In the genomic region with DNA sequence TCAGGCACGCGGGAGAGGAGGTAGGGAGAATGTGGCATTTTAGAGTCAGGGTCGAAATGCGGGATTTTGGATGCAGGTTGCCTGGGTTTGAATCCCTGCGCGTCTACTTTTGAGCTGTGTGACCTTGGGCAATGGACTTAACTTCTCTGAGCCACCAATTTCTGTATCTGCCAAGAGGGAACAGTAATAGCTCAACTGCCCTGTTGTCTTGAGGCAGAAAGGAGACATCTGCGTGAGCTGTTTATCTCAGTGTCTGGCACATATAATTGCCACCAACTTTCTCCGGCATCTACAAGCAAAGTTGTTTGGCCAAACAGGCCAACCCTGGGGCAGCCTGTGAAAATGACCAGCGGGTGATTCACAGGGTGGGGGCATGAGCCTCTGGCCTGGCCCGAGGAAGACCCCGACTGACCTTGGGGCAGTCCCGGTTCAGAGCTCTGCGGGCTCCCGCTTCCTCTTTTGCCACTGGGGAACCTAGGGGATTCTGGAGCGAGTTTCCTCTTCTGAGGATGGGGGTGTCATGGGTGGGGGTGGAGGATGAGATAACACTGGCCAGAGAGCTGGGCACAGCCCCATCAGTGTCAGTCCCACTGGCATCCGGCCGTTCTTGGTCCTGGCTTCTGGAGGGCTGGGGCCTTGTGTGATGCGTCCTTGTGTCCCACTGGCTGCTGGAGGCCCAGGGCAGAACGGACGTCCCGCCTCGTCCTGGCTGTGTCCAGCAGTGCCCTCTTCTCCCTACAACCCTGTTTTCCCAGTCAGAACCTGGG, we compare ENCODE assay signal across 8 cellular contexts. TPM values are rescaled to one million over a fixed set of nuclear protein-coding genes. Genes with fewer than 3 reads are reported as not detected.
DNase-seq lines count a peak whose midpoint lies in the region; ATAC-seq and TF ChIP-seq lines count a peak whose summit lies in the region.

No MANE protein-coding gene starts in this region.

- no peak overlapping the region for H3K27ac ChIP-seq in SJSA1
- peak overlapping the region; percentile 65 for H3K27ac ChIP-seq in naive thymus-derived CD4-positive, alpha-beta T cell (ENCODE audit: low read depth, low read length)

- peak overlapping the region; percentile 85 to 98 (median 96) for H3K27ac Mint-ChIP-seq in naive thymus-derived CD4-positive, alpha-beta T cell

- ATAC-seq in naive thymus-derived CD4-positive, alpha-beta T cell, result peak; percentile 39
- no peak for ATAC-seq in HG03460 (IDR thresholded peaks at IDR 0.05; ENCODE audit: unreplicated experiment)

- no peaks in the 10 kb centered on the region for H3K9me3 Mint-ChIP-seq in naive thymus-derived CD4-positive, alpha-beta T cell

- CTCF ChIA-PET in naive thymus-derived CD4-positive, alpha-beta T cell (lab: Charles Lee), result interaction anchor here (0.5 to 1.4 kb wide), 4 partner anchors 9 to 39 kb away, joined by 3 to 6 read pairs (median 4); no protein-coding TSS in a partner anchor

- no peaks in the 10 kb centered on the region for H3K27me3 ChIP-seq in SJSA1 (replicated peaks)
- no peaks in the 10 kb centered on the region for H3K27me3 ChIP-seq in naive thymus-derived CD4-positive, alpha-beta T cell (ENCODE audit: control insufficient read depth in 2 of 2, insufficient read depth in 2 of 2, low read length in 2 of 2)

- no peaks in the 10 kb centered on the region for H3K36me3 ChIP-seq in SJSA1
- H3K36me3 ChIP-seq in naive thymus-derived CD4-positive, alpha-beta T cell (ENCODE audit: control insufficient read depth in 2 of 3, insufficient read depth in 3 of 3, low read length in 3 of 3), result peaks cover 0 to 11% (median 0%) of the 10 kb centered on the region in 3 experiments

- no peak for TF ChIP-seq CTCF in epithelial cell of proximal tubule (conservative IDR thresholded peaks at IDR 0.05; ENCODE audit: low read depth, low read length)

- H3K36me3 Mint-ChIP-seq in naive thymus-derived CD4-positive, alpha-beta T cell, result no peaks in the 10 kb centered on the region

- DNase-seq in SJSA1 (ENCODE audit: low read depth in 1 of 2, low spot score in 2 of 2) (no peak), epithelial cell of proximal tubule (ENCODE audit: low read depth) (no peak), middle frontal gyrus (ENCODE audit: extremely low spot score, low spot score) (no peak), NCI-H1048 (lab: John Stamatoyannopoulos, UW) (no peak)
- DNase-seq in naive thymus-derived CD4-positive, alpha-beta T cell, result peak in 1 of 9 donors; percentile 38
- DNase-seq in NK-92 treated with Interleukin-12 subunit alpha and Interleukin-12 subunit beta, amount 100 ng/mL, for 24 hours (lab: John Stamatoyannopoulos, UW), result no peak

- 0 out of 2 replicates have a peak, but pooled peaks cover 6% of the 10 kb centered on the region for H3K9me3 ChIP-seq in SJSA1 (replicated peaks)
- no peaks in the 10 kb centered on the region for H3K9me3 ChIP-seq in naive thymus-derived CD4-positive, alpha-beta T cell (ENCODE audit: control insufficient read depth in 2 of 3, low read length in 3 of 3)

- intact Hi-C loops in naive thymus-derived CD4-positive, alpha-beta T cell (cut with micrococcal nuclease), result loop anchor here (2.0 to 5.0 kb wide), 5 partner anchors 13 to 412 kb away; partner anchors contain the start of genes ZC3H7A (in 2 of the 2), GSPT1 (in 1 of the 2) and SOCS1 (in 1 of the 2)

- H3K27me3 Mint-ChIP-seq in naive thymus-derived CD4-positive, alpha-beta T cell, result no peaks in the 10 kb centered on the region

- H3K4me3 ChIP-seq in SJSA1, result peak overlapping the region; percentile 53
- peak overlapping the region; percentile 69 for H3K4me3 ChIP-seq in epithelial cell of proximal tubule (ENCODE audit: low read depth, low read length)
- peak overlapping the region; percentile 77 for H3K4me3 ChIP-seq in naive thymus-derived CD4-positive, alpha-beta T cell (ENCODE audit: low read length)

- POLR2A ChIA-PET in naive thymus-derived CD4-positive, alpha-beta T cell (lab: Charles Lee), result interaction anchor here (0.7 to 1.9 kb wide), 15 partner anchors 8 to 138 kb away, joined by 3 to 10 read pairs (median 4); partner anchors contain the start of gene TXNDC11

- peaks cover 52 to 84% (median 71%) of the 10 kb centered on the region in 7 donors for H3K4me1 Mint-ChIP-seq in naive thymus-derived CD4-positive, alpha-beta T cell

- TF ChIP-seq POLR2A in GM15510 (IDR thresholded peaks at IDR 0.05; ENCODE audit: borderline replicate concordance, extremely low read depth, insufficient read length), result peak; percentile 18

- peak overlapping the region; percentile 88 to 96 (median 91) for H3K4me3 Mint-ChIP-seq in naive thymus-derived CD4-positive, alpha-beta T cell

- H3K4me1 ChIP-seq in SJSA1 (replicated peaks), result peaks cover 21% of the 10 kb centered on the region
- H3K4me1 ChIP-seq in naive thymus-derived CD4-positive, alpha-beta T cell (ENCODE audit: control insufficient read depth in 2 of 2, insufficient read depth in 2 of 2, low read length in 2 of 2), result peaks cover 36 to 71% of the 10 kb centered on the region in 2 donors

RNA-seq across cellular contexts. Expression of gene SNN, which starts 1.3 kb away (rescaled TPM):
- 10.1 and 11.5 TPM in 2 replicates for total RNA-seq in SJSA1 (2014; rRNA removed; shearing (Covaris generic))
- 10.9 and 11.2 TPM in 2 replicates for total RNA-seq in epithelial cell of proximal tubule
- total RNA-seq in naive thymus-derived CD4-positive, alpha-beta T cell, result 10 to 100 TPM; 17.0 to 86.8 (median 34.4) TPM
- 10 to 100 TPM; 21.3 to 34.3 TPM for polyA plus RNA-seq in naive thymus-derived CD4-positive, alpha-beta T cell
